ENCODE assay signal across 14 cellular contexts in genomic region chr1:11072216-11072917, GRCh38. TPM values are rescaled to one million over a fixed set of nuclear protein-coding genes. Genes with fewer than 3 reads are reported as not detected.
DNase-seq lines count a peak whose midpoint lies in the region; ATAC-seq, FAIRE-seq and TF ChIP-seq lines count a peak whose summit lies in the region.
"Had no signal": no experiment of that assay in that cellular context is flagged by ENCODE, and none has a peak within 500 bp of the region (broad histone marks: within the 10 kb centered on the region; RNA-seq: fewer than 3 reads in every experiment).

No MANE protein-coding gene starts in this region.

- no peaks in the 10 kb centered on the region for H3K9me3 Mint-ChIP-seq in chondrocyte (ENCODE audit: low read depth)
- H3K9me3 Mint-ChIP-seq: nephron progenitor cell had no signal

- H3K27ac ChIP-seq in BLaER1 (0 out of 2 replicates have a peak overlapping the region, but pooled peaks have one; percentile 9), gastroesophageal sphincter (no peak overlapping the region)

- H3K4me1 ChIP-seq in BLaER1 (0 out of 2 replicates have a peak, but pooled peaks cover 5% of the 10 kb centered on the region), gastroesophageal sphincter (no peaks in the 10 kb centered on the region)

- TF ChIP-seq CTCF in chondrocyte (IDR thresholded peaks at IDR 0.05) (no peak), gastroesophageal sphincter (IDR thresholded peaks at IDR 0.05) (no peak)

- peaks cover 46% of the 10 kb centered on the region for H3K36me3 Mint-ChIP-seq in chondrocyte (ENCODE audit: low read depth)

- H3K27me3 Mint-ChIP-seq in chondrocyte (ENCODE audit: low read depth) = no peaks in the 10 kb centered on the region

- H3K4me3 ChIP-seq in BLaER1 = no peak overlapping the region
- no peak overlapping the region for H3K4me3 ChIP-seq in gastroesophageal sphincter

- ATAC-seq in gastroesophageal sphincter (no peak), GM21723 (IDR thresholded peaks at IDR 0.05; ENCODE audit: unreplicated experiment) (no peak)

- H3K27ac Mint-ChIP-seq in chondrocyte (ENCODE audit: unreplicated experiment) = no peak overlapping the region
- H3K27ac Mint-ChIP-seq: nephron progenitor cell had no signal

- H3K36me3 ChIP-seq in BLaER1 (peaks cover 100% of the 10 kb centered on the region), gastroesophageal sphincter (peaks cover 0 to 100% of the 10 kb centered on the region in 2 donors)

- peak; percentile 83 for FAIRE-seq in GM12892 (lab: Jason Lieb, UNC)
- FAIRE-seq: TTC549 had no signal

- no peaks in the 10 kb centered on the region for H3K9me3 ChIP-seq in BLaER1
- H3K9me3 ChIP-seq in gastroesophageal sphincter = no peaks in the 10 kb centered on the region

- TF ChIP-seq EP300 in gastroesophageal sphincter (IDR thresholded peaks at IDR 0.05) = no peak

- DNase-seq in GM12892 (ENCODE audit: insufficient read length) (no peak), NCI-H2081 treated with DMSO at 0.1 percent for 48 hours (lab: John Stamatoyannopoulos, UW) (peak; percentile 66), chondrocyte (ENCODE audit: low spot score) (peak; percentile 25), inferior parietal cortex (ENCODE audit: extremely low spot score) (no peak)
- DNase-seq in stimulated activated CD4-positive, alpha-beta T cell treated with anti-CD3 and anti-CD28 coated beads, Interleukin-12 subunit alpha, Interleukin-12 subunit beta, amount 100 ng/mL, for 4 hours = no peak
- DNase-seq: activated T-cell treated with anti-CD3 and anti-CD28 coated beads for 4 hours, amygdala, nephron progenitor cell had no signal

- H3K4me1 Mint-ChIP-seq in chondrocyte (ENCODE audit: low read depth) = no peaks in the 10 kb centered on the region

- H3K4me2 ChIP-seq in BLaER1 = no peak overlapping the region

- no peak overlapping the region for H3K9ac ChIP-seq in BLaER1

- H3K27me3 ChIP-seq in BLaER1 (no peaks in the 10 kb centered on the region), gastroesophageal sphincter (no peaks in the 10 kb centered on the region)

- WGBS in gastroesophageal sphincter (ENCODE audit: low coverage in 1 of 2), 2 donors = 69 to 83% methylated on average over 3 to 8 of the region's 13 CpGs

- H3K4me3 Mint-ChIP-seq in chondrocyte (ENCODE audit: unreplicated experiment) = no peak overlapping the region
- H3K4me3 Mint-ChIP-seq: nephron progenitor cell had no signal

- TF ChIP-seq POLR2A in GM12892 (IDR thresholded peaks at IDR 0.05; ENCODE audit: low read depth, low read length) (no peak), gastroesophageal sphincter (IDR thresholded peaks at IDR 0.05) (no peak)

- H4K20me1 ChIP-seq in BLaER1 = peaks cover 12% of the 10 kb centered on the region

RNA-seq across cellular contexts. Expression of gene SRM, which starts 12.5 kb away (rescaled TPM):
- polyA plus RNA-seq in GM12892 (2012; ENCODE audit: missing spikeins) = 64.6 TPM
- total RNA-seq in chondrocyte = 140 to 176 TPM (median 141 TPM) in 3 replicates
- 10 to 100 TPM; 29.3 to 54.0 (median 34.1) TPM for total RNA-seq in gastroesophageal sphincter

RNA-seq across cellular contexts. Expression of gene MASP2, which starts 25.3 kb away (rescaled TPM):
- 3.4 TPM for polyA plus RNA-seq in GM12892 (2012; ENCODE audit: missing spikeins)
- total RNA-seq in chondrocyte (not detected in 3 replicates), gastroesophageal sphincter (under 1 TPM in 1 of 4 donors, not detected in 3; 0.13 TPM)
- total RNA-seq: dermis microvascular lymphatic vessel endothelial cell, fibroblast of villous mesenchyme had no signal

RNA-seq across cellular contexts. Expression of gene EXOSC10, which starts 27.3 kb away (rescaled TPM):
- 50.2 TPM for polyA plus RNA-seq in GM12892 (2012; ENCODE audit: missing spikeins)
- total RNA-seq in chondrocyte (49.1 to 57.2 TPM (median 49.8 TPM) in 3 replicates), gastroesophageal sphincter (10 to 100 TPM; 39.3 to 56.2 (median 41.0) TPM)

RNA-seq across cellular contexts. Expression of gene TARDBP, which starts 59.9 kb away (rescaled TPM):
- 133 TPM for polyA plus RNA-seq in GM12892 (2012; ENCODE audit: missing spikeins)
- total RNA-seq in chondrocyte (97.8 to 119 TPM (median 103 TPM) in 3 replicates), gastroesophageal sphincter (100 to 1,000 TPM in 3 of 4 donors, 10 to 100 TPM in 1; 60.3 to 170 (median 112) TPM)

Comparison
In these comparisons a context has a peak if more than half of its experiments do, and no peak if none do; other contexts are left out.
1. DNase-seq: peak in NCI-H2081 treated with DMSO at 0.1 percent for 48 hours (single experiment) and chondrocyte (single experiment); none in GM12892 (single experiment), inferior parietal cortex (single experiment) and stimulated activated CD4-positive, alpha-beta T cell treated with anti-CD3 and anti-CD28 coated beads, Interleukin-12 subunit alpha, Interleukin-12 subunit beta, amount 100 ng/mL, for 4 hours (single experiment).